Comparison of ENCODE assay signal across 26 cellular contexts in the genomic region with DNA sequence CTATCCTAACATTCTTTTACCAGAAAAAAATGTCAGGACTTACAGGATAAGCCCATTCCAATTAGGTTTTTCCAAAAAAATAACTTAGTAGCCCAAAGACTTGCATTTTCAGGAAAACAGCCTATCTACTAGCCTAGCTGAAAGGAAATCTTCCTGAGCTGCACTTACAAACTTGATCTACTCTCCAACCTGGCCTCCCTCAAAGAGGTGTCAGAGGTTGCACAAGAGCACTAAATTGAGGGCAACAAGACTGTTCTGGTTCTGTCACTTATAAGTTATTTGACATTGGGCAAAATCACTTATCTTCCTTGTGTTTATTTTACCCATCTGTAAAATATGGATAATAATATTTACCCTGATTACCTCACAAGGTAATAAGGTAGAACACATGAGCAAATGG. TPM values are rescaled to one million over a fixed set of nuclear protein-coding genes. Genes with fewer than 3 reads are reported as not detected.
"Had no signal": no experiment of that assay in that cellular context is flagged by ENCODE, and none has a peak within 500 bp of the region (broad histone marks: within the 10 kb centered on the region; RNA-seq: fewer than 3 reads in every experiment).

No MANE protein-coding gene starts in this region.

- DNase-seq: hippocampal formation; kidney; left colon; left lung; naive B cell; ovary; retina; right cardiac atrium; stimulated activated CD4-positive, alpha-beta T cell treated with anti-CD3 and anti-CD28 coated beads, Interleukin-12 subunit alpha, Interleukin-12 subunit beta, amount 100 ng/mL, for 4 hours; stimulated activated CD4-positive, alpha-beta T cell treated with anti-CD3 and anti-CD28 coated beads, Interleukin-15, amount 100 ng/mL, for 24 hours; stimulated activated CD4-positive, alpha-beta T cell treated with anti-CD3 and anti-CD28 coated beads, Interleukin-2, amount 100 ng/mL, for 24 hours; stimulated activated CD4-positive, alpha-beta T cell treated with anti-CD3 and anti-CD28 coated beads, Interleukin-4, amount 100 ng/mL, for 1 hour; stimulated activated naive B cell treated with anti-CD40 and anti-IgM and Interleukin-4, amounts not matched to agents 10 μg/mL and 1 μg/mL and 100 μg/mL, for 72 hours; stimulated activated naive CD8-positive, alpha-beta T cell treated with anti-CD3 and anti-CD28 coated beads, Interleukin-15, Interleukin-2, amounts not matched to agents 100 U/mL and 50 U/mL, for 24 hours; stomach; testis; thyroid gland; transverse colon; upper lobe of left lung had no signal

- H3K4me3 ChIP-seq: left lung, lung, ovary, skin epidermis, stomach, testis, thyroid gland, transverse colon, upper lobe of left lung, vagina had no signal

- H3K36me3 Mint-ChIP-seq: naive B cell; natural killer cell treated with Interleukin-12 subunit alpha and Interleukin-12 subunit beta and Interleukin-15 and Interleukin-18, amount 100 ng/mL, for 72 hours; stimulated activated naive B cell treated with anti-CD40 and anti-IgM and Interleukin-4, amounts not matched to agents 10 μg/mL and 1 μg/mL and 100 μg/mL, for 72 hours had no signal

- ATAC-seq: left lung; natural killer cell treated with Interleukin-12 subunit alpha and Interleukin-12 subunit beta and Interleukin-15 and Interleukin-18, amount 100 ng/mL, for 72 hours; right cardiac atrium; sciatic nerve; stimulated activated naive B cell treated with anti-CD40 and anti-IgM and Interleukin-4, amounts not matched to agents 10 μg/mL and 1 μg/mL and 100 μg/mL, for 72 hours; stimulated activated naive CD8-positive, alpha-beta T cell treated with anti-CD3 and anti-CD28 coated beads, Interleukin-15, Interleukin-2, amounts not matched to agents 100 U/mL and 50 U/mL, for 24 hours had no signal

- H3K4me1 Mint-ChIP-seq: naive B cell; stimulated activated naive B cell treated with anti-CD40 and anti-IgM and Interleukin-4, amounts not matched to agents 10 μg/mL and 1 μg/mL and 100 μg/mL, for 72 hours had no signal

- H3K4me3 Mint-ChIP-seq: mesothelial cell of epicardium; naive B cell; natural killer cell treated with Interleukin-12 subunit alpha and Interleukin-12 subunit beta and Interleukin-15 and Interleukin-18, amount 100 ng/mL, for 72 hours; stimulated activated naive B cell treated with anti-CD40 and anti-IgM and Interleukin-4, amounts not matched to agents 10 μg/mL and 1 μg/mL and 100 μg/mL, for 72 hours had no signal

- H3K27ac Mint-ChIP-seq: mesothelial cell of epicardium; naive B cell; natural killer cell treated with Interleukin-12 subunit alpha and Interleukin-12 subunit beta and Interleukin-15 and Interleukin-18, amount 100 ng/mL, for 72 hours; progenitor cell of endocrine pancreas; stimulated activated naive B cell treated with anti-CD40 and anti-IgM and Interleukin-4, amounts not matched to agents 10 μg/mL and 1 μg/mL and 100 μg/mL, for 72 hours had no signal

- H3K9me3 Mint-ChIP-seq: mesothelial cell of epicardium; naive B cell; stimulated activated naive B cell treated with anti-CD40 and anti-IgM and Interleukin-4, amounts not matched to agents 10 μg/mL and 1 μg/mL and 100 μg/mL, for 72 hours had no signal

- H3K4me1 ChIP-seq: left lung, testis, thyroid gland, upper lobe of left lung, vagina had no signal

- H3K27me3 Mint-ChIP-seq: naive B cell; natural killer cell treated with Interleukin-12 subunit alpha and Interleukin-12 subunit beta and Interleukin-15 and Interleukin-18, amount 100 ng/mL, for 72 hours; stimulated activated naive B cell treated with anti-CD40 and anti-IgM and Interleukin-4, amounts not matched to agents 10 μg/mL and 1 μg/mL and 100 μg/mL, for 72 hours had no signal

- H3K27me3 ChIP-seq: left lung, ovary, stomach, testis, thyroid gland, transverse colon, upper lobe of left lung, vagina had no signal

- H3K36me3 ChIP-seq: left lung, ovary, stomach, thyroid gland, transverse colon, upper lobe of left lung, vagina had no signal

- H3K27ac ChIP-seq: left lung, ovary, skin epidermis, stomach, testis, thyroid gland, transverse colon, upper lobe of left lung, vagina had no signal

- H3K9me3 ChIP-seq: left lung, ovary, stomach, testis, thyroid gland, transverse colon, upper lobe of left lung, vagina had no signal

RNA-seq across cellular contexts. Expression of gene SOX6, which starts 7.9 kb away (rescaled TPM):
- total RNA-seq: natural killer cell treated with Interleukin-12 subunit alpha and Interleukin-12 subunit beta and Interleukin-15 and Interleukin-18, amount 100 ng/mL, for 72 hours had no signal
